Comparison of ENCODE assay signal across 7 cellular contexts in genomic region chr3:116164039-116164438, GRCh38.
"Had no signal": no experiment of that assay in that cellular context is flagged by ENCODE, and none has a peak within 500 bp of the region (broad histone marks: within the 10 kb centered on the region; RNA-seq: fewer than 3 reads in every experiment).

No MANE protein-coding gene starts in this region.

- H3K4me3 ChIP-seq: GM23338, HAP-1 had no signal

- DNase-seq: H7, KBM-7 had no signal

- H3K9ac ChIP-seq: KMS-11 had no signal

- H3K9me3 ChIP-seq: HAP-1 had no signal

- H3K36me3 ChIP-seq: HAP-1 had no signal

- H3K4me1 ChIP-seq: HAP-1 had no signal

- ATAC-seq: GM23338 had no signal

- FAIRE-seq: H1, HTR-8/SVneo had no signal

- H3K4me2 ChIP-seq: GM23338, KMS-11 had no signal

- H3K27ac ChIP-seq: KMS-11 had no signal
